In the genomic region with DNA sequence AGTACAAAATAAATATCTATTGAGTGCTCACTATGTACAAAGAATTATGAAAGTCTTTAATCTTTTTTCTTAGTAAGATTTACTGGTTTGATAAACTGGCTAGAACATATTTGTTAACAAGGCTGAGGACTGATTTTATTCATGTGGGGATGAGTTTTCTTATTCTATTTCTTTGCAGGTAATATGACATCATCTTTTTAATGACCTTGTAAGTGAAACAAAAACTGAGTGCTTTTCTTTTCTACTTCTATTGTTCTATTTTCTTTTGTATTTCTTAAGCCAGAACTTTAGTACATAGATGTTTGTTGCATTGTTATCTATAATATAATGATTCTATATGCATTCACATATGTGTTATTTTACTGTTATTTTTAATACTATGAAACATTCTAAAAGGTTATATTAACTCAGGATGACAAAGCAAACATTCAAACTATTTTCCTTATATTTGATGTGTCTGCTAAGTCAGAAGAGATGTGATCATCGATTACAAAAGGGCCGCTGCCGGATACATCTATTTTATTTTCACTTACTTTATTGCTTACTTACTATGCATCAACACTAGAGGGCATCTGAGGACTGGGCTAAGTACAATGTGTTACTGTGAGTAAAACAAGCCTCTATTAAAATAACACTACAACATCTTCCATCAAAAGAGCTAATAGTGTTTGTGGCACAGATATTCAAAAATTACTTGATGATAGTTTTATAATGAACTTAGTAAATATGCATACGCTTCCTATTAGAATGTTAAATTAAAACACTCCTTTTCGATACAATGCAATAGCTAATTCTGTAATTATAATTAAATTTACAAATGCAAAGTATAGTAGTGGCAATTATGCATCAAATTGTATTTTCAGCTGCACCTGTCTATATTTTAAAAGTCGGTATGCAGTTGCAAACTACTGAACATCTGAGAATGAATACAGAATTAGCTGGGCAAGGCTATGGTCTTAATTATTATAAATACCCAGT, we compare ENCODE assay signal across 9 cellular contexts.
DNase-seq lines count a peak whose midpoint lies in the region; ATAC-seq and TF ChIP-seq lines count a peak whose summit lies in the region.
"Had no signal": no experiment of that assay in that cellular context is flagged by ENCODE, and none has a peak within 500 bp of the region (broad histone marks: within the 10 kb centered on the region; RNA-seq: fewer than 3 reads in every experiment).

No MANE protein-coding gene starts in this region.

- no peak overlapping the region for H3K27ac Mint-ChIP-seq in GM23338
- no peak overlapping the region for H3K27ac Mint-ChIP-seq in nephron
- H3K27ac Mint-ChIP-seq: stimulated activated naive CD8-positive, alpha-beta T cell treated with anti-CD3 and anti-CD28 coated beads, Interleukin-15, Interleukin-2, amounts not matched to agents 100 ng/mL and 50 ng/mL, for 24 hours had no signal

- H2AFZ ChIP-seq in GM23338: no peak overlapping the region

- H4K20me1 ChIP-seq in GM23338 (replicated peaks; ENCODE audit: insufficient read depth): no peaks in the 10 kb centered on the region

- ATAC-seq in GM23338: peak; percentile 77

- H3K9me3 Mint-ChIP-seq in GM23338: no peaks in the 10 kb centered on the region
- H3K9me3 Mint-ChIP-seq in nephron: no peaks in the 10 kb centered on the region
- H3K9me3 Mint-ChIP-seq: stimulated activated naive CD8-positive, alpha-beta T cell treated with anti-CD3 and anti-CD28 coated beads, Interleukin-15, Interleukin-2, amounts not matched to agents 100 ng/mL and 50 ng/mL, for 24 hours had no signal

- no peaks in the 10 kb centered on the region for H3K4me1 ChIP-seq in GM23338 (ENCODE audit: insufficient read depth)

- no peaks in the 10 kb centered on the region; the same call in 2 of the 3 replicates for H3K4me1 Mint-ChIP-seq in GM23338
- peaks cover 25% of the 10 kb centered on the region for H3K4me1 Mint-ChIP-seq in nephron

- H3K27me3 Mint-ChIP-seq in GM23338 (ENCODE audit: insufficient read depth, low read depth, poor library complexity) (no peaks in the 10 kb centered on the region), nephron (ENCODE audit: low read depth) (no peaks in the 10 kb centered on the region)

- H3K36me3 Mint-ChIP-seq in GM23338 (ENCODE audit: low read depth) (no peaks in the 10 kb centered on the region), nephron (ENCODE audit: low read depth) (no peaks in the 10 kb centered on the region)

- no peaks in the 10 kb centered on the region for H3F3A ChIP-seq in GM23338 (replicated peaks; ENCODE audit: low read depth)

- H3K9me2 ChIP-seq in GM23338 (ENCODE audit: insufficient read depth): no peaks in the 10 kb centered on the region

- H3K79me2 ChIP-seq in GM23338 (replicated peaks; ENCODE audit: insufficient read depth): no peaks in the 10 kb centered on the region

- no peak overlapping the region for H3K4me3 Mint-ChIP-seq in GM23338
- H3K4me3 Mint-ChIP-seq in nephron: no peak overlapping the region
- H3K4me3 Mint-ChIP-seq: stimulated activated naive CD8-positive, alpha-beta T cell treated with anti-CD3 and anti-CD28 coated beads, Interleukin-15, Interleukin-2, amounts not matched to agents 100 ng/mL and 50 ng/mL, for 24 hours had no signal

- no peaks in the 10 kb centered on the region for H3K27me3 ChIP-seq in GM23338 (ENCODE audit: insufficient read depth)

- TF ChIP-seq CTCF in GM23338 (conservative IDR thresholded peaks at IDR 0.05; ENCODE audit: low read depth in 2 of 2): peak; percentile 81 to 90
- TF ChIP-seq CTCF in LNCaP clone FGC (IDR thresholded peaks at IDR 0.05; ENCODE audit: control insufficient read depth, extremely low read depth, insufficient read depth): peak; percentile 76
- peak; percentile 82 to 88 (median 84) for TF ChIP-seq CTCF in nephron (IDR thresholded peaks at IDR 0.05; ENCODE audit: unreplicated experiment in 3 of 3)

- no peaks in the 10 kb centered on the region for H3K36me3 ChIP-seq in GM23338 (ENCODE audit: insufficient read depth)

- H3K4me2 ChIP-seq in GM23338: no peak overlapping the region

- H3K4me3 ChIP-seq in GM23338: no peak overlapping the region
- H3K4me3 ChIP-seq in LNCaP clone FGC (ENCODE audit: low read depth, low read length): no peak overlapping the region

- no peak overlapping the region for H3K27ac ChIP-seq in GM23338 (ENCODE audit: low read depth)

- DNase-seq in NCI-H510A treated with DMSO at 0.1 percent for 48 hours (lab: John Stamatoyannopoulos, UW) (peak; percentile 42), NCI-H510A (lab: John Stamatoyannopoulos, UW) (no peak), GM23338 (ENCODE audit: low spot score) (peak; percentile 76), LNCaP clone FGC (ENCODE audit: low read depth) (peak; percentile 47), SHP77 treated with DMSO at 0.1 percent for 48 hours (lab: John Stamatoyannopoulos, UW) (peak; percentile 59), erythroblast (lab: John Stamatoyannopoulos, UW) (peak; percentile 55 to 68), activated T-cell treated with anti-CD3 and anti-CD28 coated beads for 4 hours (no peak)

- no peak for TF ChIP-seq POLR2A in erythroblast (IDR thresholded peaks at IDR 0.05; ENCODE audit: low read length)

TF ChIP-seq in GM23338, 12 proteins besides CTCF, POLR2A, EP300 and RAD21 (continues in another document):
- TF ChIP-seq CREB1 (CRISPR knock-in tag; IDR thresholded peaks at IDR 0.05; ENCODE audit: low read depth) (no peak), JUNB (IDR thresholded peaks at IDR 0.05; ENCODE audit: unreplicated experiment) (no peak), STAT1 (IDR thresholded peaks at IDR 0.05; ENCODE audit: unreplicated experiment) (no peak), ZNF331 (CRISPR knock-in tag; IDR thresholded peaks at IDR 0.05; ENCODE audit: low read depth) (no peak)
- TF ChIP-seq, protein P1, sequence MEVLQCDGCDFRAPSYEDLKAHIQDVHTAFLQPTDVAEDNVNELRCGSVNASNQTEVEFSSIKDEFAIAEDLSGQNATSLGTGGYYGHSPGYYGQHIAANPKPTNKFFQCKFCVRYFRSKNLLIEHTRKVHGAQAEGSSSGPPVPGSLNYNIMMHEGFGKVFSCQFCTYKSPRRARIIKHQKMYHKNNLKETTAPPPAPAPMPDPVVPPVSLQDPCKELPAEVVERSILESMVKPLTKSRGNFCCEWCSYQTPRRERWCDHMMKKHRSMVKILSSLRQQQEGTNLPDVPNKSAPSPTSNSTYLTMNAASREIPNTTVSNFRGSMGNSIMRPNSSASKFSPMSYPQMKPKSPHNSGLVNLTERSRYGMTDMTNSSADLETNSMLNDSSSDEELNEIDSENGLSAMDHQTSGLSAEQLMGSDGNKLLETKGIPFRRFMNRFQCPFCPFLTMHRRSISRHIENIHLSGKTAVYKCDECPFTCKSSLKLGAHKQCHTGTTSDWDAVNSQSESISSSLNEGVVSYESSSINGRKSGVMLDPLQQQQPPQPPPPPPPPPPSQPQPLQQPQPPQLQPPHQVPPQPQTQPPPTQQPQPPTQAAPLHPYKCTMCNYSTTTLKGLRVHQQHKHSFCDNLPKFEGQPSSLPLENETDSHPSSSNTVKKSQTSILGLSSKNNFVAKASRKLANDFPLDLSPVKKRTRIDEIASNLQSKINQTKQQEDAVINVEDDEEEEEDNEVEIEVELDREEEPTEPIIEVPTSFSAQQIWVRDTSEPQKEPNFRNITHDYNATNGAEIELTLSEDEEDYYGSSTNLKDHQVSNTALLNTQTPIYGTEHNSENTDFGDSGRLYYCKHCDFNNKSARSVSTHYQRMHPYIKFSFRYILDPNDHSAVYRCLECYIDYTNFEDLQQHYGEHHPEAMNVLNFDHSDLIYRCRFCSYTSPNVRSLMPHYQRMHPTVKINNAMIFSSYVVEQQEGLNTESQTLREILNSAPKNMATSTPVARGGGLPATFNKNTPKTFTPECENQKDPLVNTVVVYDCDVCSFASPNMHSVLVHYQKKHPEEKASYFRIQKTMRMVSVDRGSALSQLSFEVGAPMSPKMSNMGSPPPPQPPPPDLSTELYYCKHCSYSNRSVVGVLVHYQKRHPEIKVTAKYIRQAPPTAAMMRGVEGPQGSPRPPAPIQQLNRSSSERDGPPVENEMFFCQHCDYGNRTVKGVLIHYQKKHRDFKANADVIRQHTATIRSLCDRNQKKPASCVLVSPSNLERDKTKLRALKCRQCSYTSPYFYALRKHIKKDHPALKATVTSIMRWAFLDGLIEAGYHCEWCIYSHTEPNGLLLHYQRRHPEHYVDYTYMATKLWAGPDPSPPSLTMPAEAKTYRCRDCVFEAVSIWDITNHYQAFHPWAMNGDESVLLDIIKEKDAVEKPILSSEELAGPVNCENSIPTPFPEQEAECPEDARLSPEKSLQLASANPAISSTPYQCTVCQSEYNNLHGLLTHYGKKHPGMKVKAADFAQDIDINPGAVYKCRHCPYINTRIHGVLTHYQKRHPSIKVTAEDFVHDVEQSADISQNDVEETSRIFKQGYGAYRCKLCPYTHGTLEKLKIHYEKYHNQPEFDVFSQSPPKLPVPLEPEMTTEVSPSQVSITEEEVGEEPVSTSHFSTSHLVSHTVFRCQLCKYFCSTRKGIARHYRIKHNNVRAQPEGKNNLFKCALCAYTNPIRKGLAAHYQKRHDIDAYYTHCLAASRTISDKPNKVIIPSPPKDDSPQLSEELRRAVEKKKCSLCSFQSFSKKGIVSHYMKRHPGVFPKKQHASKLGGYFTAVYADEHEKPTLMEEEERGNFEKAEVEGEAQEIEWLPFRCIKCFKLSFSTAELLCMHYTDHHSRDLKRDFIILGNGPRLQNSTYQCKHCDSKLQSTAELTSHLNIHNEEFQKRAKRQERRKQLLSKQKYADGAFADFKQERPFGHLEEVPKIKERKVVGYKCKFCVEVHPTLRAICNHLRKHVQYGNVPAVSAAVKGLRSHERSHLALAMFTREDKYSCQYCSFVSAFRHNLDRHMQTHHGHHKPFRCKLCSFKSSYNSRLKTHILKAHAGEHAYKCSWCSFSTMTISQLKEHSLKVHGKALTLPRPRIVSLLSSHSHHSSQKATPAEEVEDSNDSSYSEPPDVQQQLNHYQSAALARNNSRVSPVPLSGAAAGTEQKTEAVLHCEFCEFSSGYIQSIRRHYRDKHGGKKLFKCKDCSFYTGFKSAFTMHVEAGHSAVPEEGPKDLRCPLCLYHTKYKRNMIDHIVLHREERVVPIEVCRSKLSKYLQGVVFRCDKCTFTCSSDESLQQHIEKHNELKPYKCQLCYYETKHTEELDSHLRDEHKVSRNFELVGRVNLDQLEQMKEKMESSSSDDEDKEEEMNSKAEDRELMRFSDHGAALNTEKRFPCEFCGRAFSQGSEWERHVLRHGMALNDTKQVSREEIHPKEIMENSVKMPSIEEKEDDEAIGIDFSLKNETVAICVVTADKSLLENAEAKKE (CRISPR knock-in tag; IDR thresholded peaks at IDR 0.05): no peak

Comparison
In these comparisons a context has a peak if more than half of its experiments do, and no peak if none do; other contexts are left out.
1. DNase-seq: peak in NCI-H510A treated with DMSO at 0.1 percent for 48 hours (single experiment), GM23338 (single experiment), LNCaP clone FGC (single experiment), SHP77 treated with DMSO at 0.1 percent for 48 hours (single experiment) and erythroblast (2 of 2); none in NCI-H510A (single experiment) and activated T-cell treated with anti-CD3 and anti-CD28 coated beads for 4 hours (single experiment).
2. Peak in every context shown above with its lines, with median percentiles within 50 percentile points of each other: CTCF ChIP-seq.